ENCODE assay signal across 8 cellular contexts in genomic region chr1:210231846-210232523, GRCh38. TPM values are rescaled to one million over a fixed set of nuclear protein-coding genes. Genes with fewer than 3 reads are reported as not detected.
DNase-seq lines count a peak whose midpoint lies in the region; ATAC-seq and TF ChIP-seq lines count a peak whose summit lies in the region.

No MANE protein-coding gene starts in this region.

- H3K4me3 Mint-ChIP-seq in immature natural killer cell, result peak overlapping the region; percentile 50 to 84 (median 68)

- H3K4me3 ChIP-seq in thymus (ENCODE audit: low read length) (peak overlapping the region; percentile 48), body of pancreas (no peak overlapping the region)

- H3K36me3 ChIP-seq in thymus (ENCODE audit: control insufficient read depth, insufficient read depth) (no peaks in the 10 kb centered on the region), body of pancreas (replicated peaks in 1 of 2; ENCODE audit: insufficient read depth in 1 of 2, low read depth in 2 of 2) (no peaks in the 10 kb centered on the region)

- ATAC-seq in body of pancreas, result no peak

- H3K27me3 ChIP-seq in thymus (ENCODE audit: control insufficient read depth, insufficient read depth) (peaks cover 7% of the 10 kb centered on the region), body of pancreas (peaks cover 0 to 14% of the 10 kb centered on the region in 2 donors)

- H3K27me3 Mint-ChIP-seq in immature natural killer cell (ENCODE audit: low read depth in 3 of 3), result peaks cover 13 to 45% (median 25%) of the 10 kb centered on the region in 3 donors

- H3K4me1 Mint-ChIP-seq in immature natural killer cell, result peaks cover 10 to 15% of the 10 kb centered on the region in 2 donors

- H3K9me3 Mint-ChIP-seq in immature natural killer cell, result peaks cover 0 to 35% (median 0%) of the 10 kb centered on the region in 6 donors

- TF ChIP-seq POLR2A in body of pancreas (IDR thresholded peaks at IDR 0.05), result no peak

- H3K27ac ChIP-seq in thymus (ENCODE audit: low read depth) (no peak overlapping the region), body of pancreas (no peak overlapping the region)

- no peak for TF ChIP-seq CTCF in body of pancreas (IDR thresholded peaks at IDR 0.05)

- DNase-seq in NCI-H2107 treated with DMSO at 0.1 percent for 48 hours (lab: John Stamatoyannopoulos, UW; ENCODE audit: unreplicated experiment) (peak; percentile 35), NCI-H2107 (lab: John Stamatoyannopoulos, UW) (no peak), amniotic epithelial cell (ENCODE audit: low read depth) (peak; percentile 51), immature natural killer cell (no peak), GM19240 (ENCODE audit: insufficient read length, low spot score) (no peak), C1 segment of cervical spinal cord (lab: John Stamatoyannopoulos, UW) (no peak), body of pancreas (no peak)

- intact Hi-C loops in body of pancreas (cut with DNase I), result no loop called here

- H3K36me3 Mint-ChIP-seq in immature natural killer cell, result peaks cover 0 to 3% (median 0%) of the 10 kb centered on the region in 3 donors

- no peak overlapping the region for H3K27ac Mint-ChIP-seq in immature natural killer cell

- 1% methylated on average over 22 of the region's 22 CpGs for WGBS in thymus
- 3 to 6% methylated on average over 22 of the region's 22 CpGs for WGBS in body of pancreas, 2 donors

- H3K4me1 ChIP-seq in thymus (ENCODE audit: control insufficient read depth, insufficient read depth, low read length) (peaks cover 28% of the 10 kb centered on the region), body of pancreas (peaks cover 16% of the 10 kb centered on the region)

- H3K9me3 ChIP-seq in thymus (ENCODE audit: control insufficient read depth) (no peaks in the 10 kb centered on the region), body of pancreas (no peaks in the 10 kb centered on the region)

RNA-seq across cellular contexts. Expression of gene SERTAD4, which starts 0.6 kb away (rescaled TPM):
- polyA plus RNA-seq in immature natural killer cell, result not detected
- polyA plus RNA-seq in thymus, result 1.0 TPM
- 1 to 10 TPM in 1 of 2 donors, not detected in 1; 1.0 TPM for total RNA-seq in body of pancreas

Comparison
In these comparisons a context has a peak if more than half of its experiments do, and no peak if none do; other contexts are left out.
1. DNase-seq: peak in NCI-H2107 treated with DMSO at 0.1 percent for 48 hours (single experiment) and amniotic epithelial cell (single experiment); none in NCI-H2107 (single experiment), immature natural killer cell (0 of 3), GM19240 (single experiment), C1 segment of cervical spinal cord (0 of 14) and body of pancreas (0 of 4).